ENCODE assay signal across 1 cellular context in the genomic region with DNA sequence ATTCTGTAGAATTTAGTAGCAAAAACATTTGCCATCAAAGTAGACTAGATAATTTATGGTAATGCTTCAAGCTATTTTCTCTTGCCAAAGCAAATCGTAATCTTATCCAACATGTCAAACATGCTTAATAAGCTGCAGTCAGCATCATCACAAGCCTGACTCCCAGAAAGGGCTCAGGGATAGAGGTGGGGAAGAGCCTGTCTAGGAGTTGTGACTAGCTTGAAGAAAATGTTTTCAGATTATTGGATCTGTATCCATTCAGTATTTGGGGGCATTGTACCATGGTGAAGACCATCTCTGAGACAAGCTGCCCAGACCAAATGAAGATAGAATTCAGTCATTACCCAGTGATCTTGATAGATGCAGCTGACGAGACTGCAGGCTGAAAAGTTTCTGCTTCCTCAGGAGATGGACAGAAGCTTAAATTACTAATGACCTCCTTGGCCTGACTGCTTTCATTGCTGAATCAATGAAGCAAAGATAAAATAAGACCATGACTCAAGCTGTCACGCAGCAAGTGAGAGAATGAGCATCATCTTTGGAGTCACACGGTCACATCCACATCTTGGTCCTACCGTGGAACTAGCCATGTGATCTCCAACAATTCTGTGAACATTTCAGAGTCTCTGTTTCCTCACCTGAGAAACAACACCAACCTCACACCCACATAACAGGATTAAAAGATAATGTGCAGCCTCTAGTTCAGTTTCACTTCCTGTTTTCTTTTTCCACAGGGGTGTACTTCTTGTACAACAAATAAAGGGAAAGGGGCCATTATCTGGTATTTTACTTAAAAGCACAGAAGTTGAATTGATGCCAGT.
TF ChIP-seq lines count a peak whose summit lies in the region.

No MANE protein-coding gene starts in this region.

TF ChIP-seq in WTC11, 78 proteins besides CTCF, POLR2A, EP300 and RAD21 (continued from another document):
- TF ChIP-seq, protein P1, sequence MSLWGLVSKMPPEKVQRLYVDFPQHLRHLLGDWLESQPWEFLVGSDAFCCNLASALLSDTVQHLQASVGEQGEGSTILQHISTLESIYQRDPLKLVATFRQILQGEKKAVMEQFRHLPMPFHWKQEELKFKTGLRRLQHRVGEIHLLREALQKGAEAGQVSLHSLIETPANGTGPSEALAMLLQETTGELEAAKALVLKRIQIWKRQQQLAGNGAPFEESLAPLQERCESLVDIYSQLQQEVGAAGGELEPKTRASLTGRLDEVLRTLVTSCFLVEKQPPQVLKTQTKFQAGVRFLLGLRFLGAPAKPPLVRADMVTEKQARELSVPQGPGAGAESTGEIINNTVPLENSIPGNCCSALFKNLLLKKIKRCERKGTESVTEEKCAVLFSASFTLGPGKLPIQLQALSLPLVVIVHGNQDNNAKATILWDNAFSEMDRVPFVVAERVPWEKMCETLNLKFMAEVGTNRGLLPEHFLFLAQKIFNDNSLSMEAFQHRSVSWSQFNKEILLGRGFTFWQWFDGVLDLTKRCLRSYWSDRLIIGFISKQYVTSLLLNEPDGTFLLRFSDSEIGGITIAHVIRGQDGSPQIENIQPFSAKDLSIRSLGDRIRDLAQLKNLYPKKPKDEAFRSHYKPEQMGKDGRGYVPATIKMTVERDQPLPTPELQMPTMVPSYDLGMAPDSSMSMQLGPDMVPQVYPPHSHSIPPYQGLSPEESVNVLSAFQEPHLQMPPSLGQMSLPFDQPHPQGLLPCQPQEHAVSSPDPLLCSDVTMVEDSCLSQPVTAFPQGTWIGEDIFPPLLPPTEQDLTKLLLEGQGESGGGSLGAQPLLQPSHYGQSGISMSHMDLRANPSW (CRISPR knock-in tag; conservative IDR thresholded peaks at IDR 0.05; ENCODE audit: low read depth) = no peak
- no peak for TF ChIP-seq PRRX2 (CRISPR knock-in tag; IDR thresholded peaks at IDR 0.05)
TF ChIP-seq in WTC11: peak in this region for 0.
